ENCODE assay signal across 8 cellular contexts in the genomic region with DNA sequence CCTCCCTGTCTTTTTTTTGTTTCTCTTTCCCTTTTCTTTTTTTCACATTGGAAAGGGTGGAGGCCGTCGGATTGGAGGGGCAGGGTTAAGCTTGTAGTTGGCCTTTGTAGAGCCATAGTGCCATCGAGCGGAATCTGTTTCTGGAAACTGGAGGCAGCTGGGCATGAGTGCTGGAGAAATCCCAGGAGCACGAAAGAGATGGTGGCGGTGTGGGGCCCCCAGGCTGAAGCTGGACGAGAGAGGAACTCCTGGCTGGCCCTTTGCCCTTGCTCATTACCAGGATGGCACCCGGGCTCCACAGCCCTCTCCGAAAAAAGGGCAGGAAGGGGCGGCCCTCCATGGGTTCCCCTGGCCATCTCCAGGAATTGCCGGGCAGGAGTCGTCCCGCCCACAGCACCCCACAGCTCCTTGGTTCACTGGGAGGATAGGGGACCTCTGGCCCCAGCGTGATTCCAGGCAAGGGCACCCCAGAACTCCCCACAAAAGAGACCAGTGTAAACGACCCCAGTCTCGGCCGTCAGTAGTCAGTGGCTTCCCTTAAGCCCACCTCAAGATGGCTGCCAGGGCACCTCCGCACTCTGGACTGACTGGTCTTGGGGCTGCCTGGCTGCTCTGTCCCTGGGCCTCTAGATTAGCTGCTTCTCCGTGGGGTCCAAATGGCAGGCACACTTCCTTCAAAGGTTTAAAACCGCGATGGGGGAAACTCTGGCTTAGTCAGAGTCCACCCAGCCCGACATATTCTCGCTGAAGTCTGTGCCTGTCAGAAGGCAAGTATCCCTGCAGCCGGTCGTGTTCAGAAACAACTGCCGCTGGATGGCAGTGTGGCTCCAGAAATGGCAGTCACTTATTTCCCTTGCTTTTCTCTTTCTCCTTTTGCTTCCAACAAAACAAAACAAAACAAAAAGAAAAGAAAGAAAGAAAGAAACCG.
A peak's percentile ranks its signal among the peaks of the same experiment; 100 is the strongest.
DNase-seq lines count a peak whose midpoint lies in the region; ATAC-seq and TF ChIP-seq lines count a peak whose summit lies in the region.

No MANE protein-coding gene starts in this region.

- WGBS in right cardiac atrium = 61% methylated on average over 27 of the region's 27 CpGs

- DNase-seq in EH (ENCODE audit: low read depth) = peak; percentile 51
- peak in 4 of 5 donors; percentile 11 to 81 (median 35) for DNase-seq in T-helper 1 cell
- peak in 1 of 2 donors; percentile 90 for DNase-seq in ascending aorta (ENCODE audit: low spot score in 2 of 2)
- peak; percentile 80 to 93 (median 86) for DNase-seq in right cardiac atrium
- DNase-seq in sciatic nerve (ENCODE audit: low spot score) = peak; percentile 93
- no peak for DNase-seq in DMS79 (lab: John Stamatoyannopoulos, UW)

- H3K9me3 ChIP-seq in ascending aorta = no peaks in the 10 kb centered on the region
- H3K9me3 ChIP-seq in right cardiac atrium (ENCODE audit: control insufficient read depth, low read length) = no peaks in the 10 kb centered on the region

- H3K4me1 ChIP-seq in ascending aorta = peaks cover 0 to 8% of the 10 kb centered on the region in 2 donors
- peaks cover 2% of the 10 kb centered on the region for H3K4me1 ChIP-seq in right cardiac atrium (ENCODE audit: control insufficient read depth, insufficient read depth, low read length)

- H3K4me3 ChIP-seq in ascending aorta (peak overlapping the region; percentile 50 to 72), right cardiac atrium (ENCODE audit: low read length) (no peak overlapping the region)

- peak; percentile 49 for ATAC-seq in HG03520 (IDR thresholded peaks at IDR 0.05; ENCODE audit: unreplicated experiment)
- ATAC-seq in right cardiac atrium = peak; percentile 83 to 88
- ATAC-seq in sciatic nerve = peak; percentile 90
- ATAC-seq in GM18520 (IDR thresholded peaks at IDR 0.05; ENCODE audit: unreplicated experiment) = no peak

- H3K27ac ChIP-seq in ascending aorta (peak overlapping the region; percentile 83 to 88), right cardiac atrium (ENCODE audit: low read length) (no peak overlapping the region)

- TF ChIP-seq CTCF in ascending aorta (IDR thresholded peaks at IDR 0.05) = peak; percentile 64 to 72 (median 65)

- intact Hi-C loops in ascending aorta (cut with DNase I) (loop anchor here (1.0 kb wide), 1 partner anchor 175 kb away; no protein-coding TSS in a partner anchor), right cardiac atrium (cut with DNase I) (no loop called here), sciatic nerve (cut with DNase I) (no loop called here)

- H3K27me3 ChIP-seq in ascending aorta (no peaks in the 10 kb centered on the region), right cardiac atrium (ENCODE audit: control insufficient read depth, insufficient read depth) (no peaks in the 10 kb centered on the region)

- H3K36me3 ChIP-seq in ascending aorta = no peaks in the 10 kb centered on the region
